ENCODE assay signal across 19 cellular contexts in the genomic region with DNA sequence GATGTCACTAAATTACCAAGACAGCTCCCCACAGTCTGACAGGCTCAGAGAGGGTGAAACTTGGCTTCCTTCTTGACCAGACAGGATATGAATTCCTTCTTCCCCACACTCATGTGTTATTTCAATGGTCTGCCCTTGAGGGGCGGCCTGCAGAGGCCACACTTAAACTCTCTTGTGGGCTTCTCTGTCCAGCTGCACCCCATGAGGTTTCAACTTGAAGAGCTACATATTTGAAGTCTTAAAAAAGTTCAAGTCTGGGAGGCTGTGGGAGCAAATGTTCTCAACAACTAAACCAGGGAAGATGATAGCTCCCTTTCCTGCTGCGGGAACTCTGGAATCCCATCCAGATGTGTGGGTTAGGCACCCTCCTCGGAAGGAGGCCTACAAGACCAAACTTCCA.
DNase-seq lines count a peak whose midpoint lies in the region; ATAC-seq and TF ChIP-seq lines count a peak whose summit lies in the region.
"Had no signal": no experiment of that assay in that cellular context is flagged by ENCODE, and none has a peak within 500 bp of the region (broad histone marks: within the 10 kb centered on the region; RNA-seq: fewer than 3 reads in every experiment).

No MANE protein-coding gene starts in this region.

- no peaks in the 10 kb centered on the region for H3K79me2 ChIP-seq in osteoblast (ENCODE audit: insufficient read depth, low read length)

- H2AFZ ChIP-seq in osteoblast (ENCODE audit: low read length) = no peak overlapping the region
- H2AFZ ChIP-seq: GM23248, parathyroid adenoma had no signal

- DNase-seq in EH (ENCODE audit: low read depth) (peak; percentile 73), epidermal melanocyte (ENCODE audit: insufficient read length, low spot score) (peak; percentile 50), osteoblast (ENCODE audit: insufficient read length, low spot score, missing footprints) (peak; percentile 83), dedifferentiated amniotic fluid mesenchymal stem cell (ENCODE audit: extremely low spot score) (no peak), iPS-NIHi7 (ENCODE audit: extremely low spot score) (no peak)
- DNase-seq: activated CD4-positive, alpha-beta T cell treated with anti-CD3 and anti-CD28 coated beads, Interleukin-2, amount 50 U/mL, for 1 hour; activated naive CD4-positive, alpha-beta T cell treated with Interleukin-2 at 50 U/mL for 16 hours; effector CD8-positive, alpha-beta T cell; GDM1; GM23248; Karpas-422; left lung; NCI-H1105 treated with DMSO at 0.1 percent for 48 hours; NCI-H82; spleen had no signal

- H3K4me1 ChIP-seq in osteoblast (ENCODE audit: insufficient read depth, low read length) = peaks cover 5% of the 10 kb centered on the region

- no peak for ATAC-seq in GM19035 (IDR thresholded peaks at IDR 0.05; ENCODE audit: unreplicated experiment)
- no peak for ATAC-seq in HG02678 (IDR thresholded peaks at IDR 0.05; ENCODE audit: unreplicated experiment)
- ATAC-seq: left lung had no signal

- peaks cover 4% of the 10 kb centered on the region for H3K36me3 ChIP-seq in osteoblast (ENCODE audit: insufficient read depth, low read length)
- H3K36me3 ChIP-seq: left lung had no signal

- no peaks in the 10 kb centered on the region for H3K9me3 ChIP-seq in osteoblast (ENCODE audit: low read depth, low read length)
- H3K9me3 ChIP-seq: left lung, spleen had no signal

- no peaks in the 10 kb centered on the region for H3K27me3 ChIP-seq in osteoblast (ENCODE audit: insufficient read depth, low read length)
- H3K27me3 ChIP-seq: left lung, spleen had no signal

- peaks cover 3% of the 10 kb centered on the region for H4K20me1 ChIP-seq in osteoblast (ENCODE audit: insufficient read depth, low read length)

- TF ChIP-seq CTCF in VCaP (conservative IDR thresholded peaks at IDR 0.05) (no peak), osteoblast (IDR thresholded peaks at IDR 0.05; ENCODE audit: extremely low read depth, low read depth, low read length) (no peak)

- H3K4me3 ChIP-seq in osteoblast (ENCODE audit: insufficient read depth, low read length) = no peak overlapping the region
- H3K4me3 ChIP-seq: GM23248, left lung, spleen had no signal

- H3K27ac ChIP-seq in VCaP = peak overlapping the region; percentile 99
- H3K27ac ChIP-seq in osteoblast (ENCODE audit: low read depth, low read length) = no peak overlapping the region
- H3K27ac ChIP-seq: GM23248, left lung, parathyroid adenoma had no signal

- no peak overlapping the region for H3K4me2 ChIP-seq in osteoblast (ENCODE audit: insufficient read depth, low read length)

Comparison
In these comparisons a context has a peak if more than half of its experiments do, and no peak if none do; other contexts are left out.
1. DNase-seq: peak in EH (single experiment), epidermal melanocyte (single experiment) and osteoblast (single experiment); none in dedifferentiated amniotic fluid mesenchymal stem cell (single experiment) and iPS-NIHi7 (single experiment).